ENCODE assay signal across 22 cellular contexts in the genomic region with DNA sequence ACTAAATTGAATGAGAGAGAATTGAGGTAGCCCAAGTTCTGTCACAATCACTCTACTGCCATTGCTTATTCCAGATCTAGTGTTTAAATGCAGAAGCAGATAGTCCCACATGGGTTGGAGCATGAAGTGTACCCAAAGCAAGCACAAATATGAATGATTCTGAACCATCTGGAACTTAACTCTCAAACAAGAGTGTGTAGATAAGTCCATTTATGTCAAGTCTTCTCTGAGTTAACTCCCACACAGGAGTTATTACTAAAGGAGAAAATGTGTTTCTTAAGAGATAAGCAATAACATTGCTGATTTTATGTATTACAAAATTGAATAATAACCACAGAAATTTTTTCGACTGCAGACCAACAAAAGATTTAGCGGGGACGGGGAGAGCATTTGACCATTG. TPM values are rescaled to one million over a fixed set of nuclear protein-coding genes. Genes with fewer than 3 reads are reported as not detected.
"Had no signal": no experiment of that assay in that cellular context is flagged by ENCODE, and none has a peak within 500 bp of the region (broad histone marks: within the 10 kb centered on the region; RNA-seq: fewer than 3 reads in every experiment).

No MANE protein-coding gene starts in this region.

- H3K27ac Mint-ChIP-seq: activated CD4-positive, alpha-beta memory T cell treated with anti-CD3 and anti-CD28 coated beads, Interleukin-2, amount 10 ng/mL, durations not matched to agents 7 days and 5 days; activated CD8-positive, alpha-beta memory T cell treated with anti-CD3 and anti-CD28 coated beads, Interleukin-2, amount 10 ng/mL, durations not matched to agents 7 days and 5 days; activated naive CD8-positive, alpha-beta T cell treated with anti-CD3 and anti-CD28 coated beads for 36 hours; activated T-cell treated with anti-CD3 and anti-CD28 coated beads, Interleukin-2, amount 50 U/mL, for 72 hours; activated T-helper 17 cell treated with anti-CD3 and anti-CD28 coated beads, Interleukin-2, amount 50 U/mL, for 72 hours had no signal

- FAIRE-seq: astrocyte had no signal

- H3K9me3 Mint-ChIP-seq: activated CD4-positive, alpha-beta memory T cell treated with anti-CD3 and anti-CD28 coated beads, Interleukin-2, amount 10 ng/mL, durations not matched to agents 7 days and 5 days; activated naive CD8-positive, alpha-beta T cell treated with anti-CD3 and anti-CD28 coated beads for 36 hours; activated T-cell treated with anti-CD3 and anti-CD28 coated beads, Interleukin-2, amount 50 U/mL, for 72 hours; activated T-helper 17 cell treated with anti-CD3 and anti-CD28 coated beads, Interleukin-2, amount 50 U/mL, for 72 hours had no signal

- DNase-seq: activated CD4-positive, alpha-beta T cell treated with anti-CD3 and anti-CD28 coated beads for 1 hour; activated CD8-positive, alpha-beta memory T cell treated with anti-CD3 and anti-CD28 coated beads for 24 hours; activated naive CD4-positive, alpha-beta T cell; cerebellar nuclear complex; KG1; NCI-H1092; NCI-H1436 treated with DMSO at 0.1 percent for 48 hours; NCI-H345; NCI-H524 treated with DMSO at 0.1 percent for 48 hours; NK-92 treated with Interleukin-12 subunit alpha and Interleukin-12 subunit beta, amount 100 ng/mL, for 24 hours; Right ventricle myocardium superior; T-helper 9 cell had no signal

- H3K27ac ChIP-seq: body of pancreas, breast epithelium, VCaP had no signal

- H3K36me3 ChIP-seq: breast epithelium, MG63 had no signal

- H3K36me3 Mint-ChIP-seq: activated CD8-positive, alpha-beta memory T cell treated with anti-CD3 and anti-CD28 coated beads, Interleukin-2, amount 10 ng/mL, durations not matched to agents 7 days and 5 days; activated naive CD8-positive, alpha-beta T cell treated with anti-CD3 and anti-CD28 coated beads for 36 hours had no signal

- H3K9me3 ChIP-seq: body of pancreas, breast epithelium, MG63 had no signal

- H3K4me1 Mint-ChIP-seq: activated CD4-positive, alpha-beta memory T cell treated with anti-CD3 and anti-CD28 coated beads, Interleukin-2, amount 10 ng/mL, durations not matched to agents 7 days and 5 days; activated CD8-positive, alpha-beta memory T cell treated with anti-CD3 and anti-CD28 coated beads, Interleukin-2, amount 10 ng/mL, durations not matched to agents 7 days and 5 days; activated naive CD8-positive, alpha-beta T cell treated with anti-CD3 and anti-CD28 coated beads for 36 hours; activated T-helper 17 cell treated with anti-CD3 and anti-CD28 coated beads, Interleukin-2, amount 50 U/mL, for 72 hours had no signal

- H3K4me1 ChIP-seq: body of pancreas, breast epithelium had no signal

- H3K4me3 Mint-ChIP-seq: activated CD4-positive, alpha-beta memory T cell treated with anti-CD3 and anti-CD28 coated beads, Interleukin-2, amount 10 ng/mL, durations not matched to agents 7 days and 5 days; activated CD8-positive, alpha-beta memory T cell treated with anti-CD3 and anti-CD28 coated beads, Interleukin-2, amount 10 ng/mL, durations not matched to agents 7 days and 5 days; activated naive CD8-positive, alpha-beta T cell treated with anti-CD3 and anti-CD28 coated beads for 36 hours; activated T-cell treated with anti-CD3 and anti-CD28 coated beads, Interleukin-2, amount 50 U/mL, for 72 hours; activated T-helper 17 cell treated with anti-CD3 and anti-CD28 coated beads, Interleukin-2, amount 50 U/mL, for 72 hours had no signal

- H3K4me3 ChIP-seq: body of pancreas, breast epithelium, MG63 had no signal

- H3K27me3 ChIP-seq: body of pancreas, breast epithelium, MG63 had no signal

RNA-seq across cellular contexts. Expression of a gene that starts 33.6 kb away (rescaled TPM):
- total RNA-seq: activated CD4-positive, alpha-beta memory T cell treated with anti-CD3 and anti-CD28 coated beads, Interleukin-2, amount 10 ng/mL, durations not matched to agents 7 days and 5 days; activated CD8-positive, alpha-beta memory T cell treated with anti-CD3 and anti-CD28 coated beads, Interleukin-2, amount 10 ng/mL, durations not matched to agents 7 days and 5 days; activated naive CD8-positive, alpha-beta T cell treated with anti-CD3 and anti-CD28 coated beads for 36 hours; activated T-cell treated with anti-CD3 and anti-CD28 coated beads, Interleukin-2, amount 50 U/mL, for 72 hours; activated T-helper 17 cell treated with anti-CD3 and anti-CD28 coated beads, Interleukin-2, amount 50 U/mL, for 72 hours; breast epithelium had no signal

RNA-seq across cellular contexts. Expression of a gene that starts 41.0 kb away (rescaled TPM):
- total RNA-seq: activated CD8-positive, alpha-beta memory T cell treated with anti-CD3 and anti-CD28 coated beads, Interleukin-2, amount 10 ng/mL, durations not matched to agents 7 days and 5 days; activated T-cell treated with anti-CD3 and anti-CD28 coated beads, Interleukin-2, amount 50 U/mL, for 72 hours had no signal
